26 cellular contexts compared by ENCODE assay signal in genomic region chr5:6907320-6907918, GRCh38.
"Had no signal": no experiment of that assay in that cellular context is flagged by ENCODE, and none has a peak within 500 bp of the region (broad histone marks: within the 10 kb centered on the region; RNA-seq: fewer than 3 reads in every experiment).

No MANE protein-coding gene starts in this region.

- H3K27me3 ChIP-seq: hepatocyte, pancreas, right atrium auricular region, tibial nerve had no signal

- H3K4me2 ChIP-seq: hepatocyte had no signal

- FAIRE-seq: astrocyte, keratinocyte, pancreas had no signal

- ATAC-seq: effector memory CD8-positive, alpha-beta T cell; gastroesophageal sphincter; left cardiac atrium; naive thymus-derived CD4-positive, alpha-beta T cell; pancreas; psoas muscle had no signal

- DNase-seq: activated CD4-positive, alpha-beta T cell treated with anti-CD3 and anti-CD28 coated beads for 4 hours; activated CD4-positive, alpha-beta T cell treated with anti-CD3 and anti-CD28 coated beads, Interleukin-2, amount 50 U/mL, for 48 hours; activated CD4-positive, CD25-positive, alpha-beta regulatory T cell; activated CD8-positive, alpha-beta memory T cell treated with anti-CD3 and anti-CD28 coated beads for 24 hours; activated gamma-delta T cell treated with Interleukin-2 at 50 U/mL for 16 hours; activated naive CD4-positive, alpha-beta T cell treated with anti-CD3 and anti-CD28 coated beads, Interleukin-2, amount 50 U/mL, for 16 hours; amniotic stem cell; caudate nucleus; cortex of kidney; effector memory CD8-positive, alpha-beta T cell; erythroblast; left cardiac atrium; midbrain; naive thymus-derived CD4-positive, alpha-beta T cell; nucleus accumbens; pancreas; psoas muscle; stimulated activated CD4-positive, alpha-beta T cell treated with anti-CD3 and anti-CD28 coated beads, Interleukin-15, amount 100 ng/mL, for 24 hours; stimulated activated CD4-positive, alpha-beta T cell treated with anti-CD3 and anti-CD28 coated beads, Interleukin-2, amount 100 ng/mL, for 24 hours; stimulated activated naive CD4-positive, alpha-beta T cell treated with Interleukin-2 at 50 U/mL for 16 hours had no signal

- H3K79me2 ChIP-seq: hepatocyte had no signal

- H3K4me1 ChIP-seq: gastroesophageal sphincter, psoas muscle, right atrium auricular region had no signal

- H3K9me3 ChIP-seq: gastroesophageal sphincter, pancreas, psoas muscle, right atrium auricular region, tibial nerve had no signal

- H2AFZ ChIP-seq: hepatocyte had no signal

- H3K4me3 ChIP-seq: gastroesophageal sphincter, hepatocyte, pancreas, psoas muscle, right atrium auricular region, tibial nerve had no signal

- H3K27ac ChIP-seq: gastroesophageal sphincter, hepatocyte, pancreas, psoas muscle, right atrium auricular region, tibial nerve had no signal

- H3K36me3 ChIP-seq: gastroesophageal sphincter, pancreas, right atrium auricular region, tibial nerve had no signal
